ENCODE assay signal across 1 cellular context in genomic region chr3:50243552-50243895, GRCh38.
TF ChIP-seq lines count a peak whose summit lies in the region.

No MANE protein-coding gene starts in this region.

TF ChIP-seq in GM23338, 12 proteins besides CTCF, POLR2A, EP300 and RAD21:
- no peak for TF ChIP-seq STAT1 (IDR thresholded peaks at IDR 0.05; ENCODE audit: unreplicated experiment)
- no peak for TF ChIP-seq ZNF462 (CRISPR knock-in tag; IDR thresholded peaks at IDR 0.05)
- no peak for TF ChIP-seq ETS1 (IDR thresholded peaks at IDR 0.05)
- TF ChIP-seq NANOG (IDR thresholded peaks at IDR 0.05; ENCODE audit: borderline replicate concordance) = no peak
- no peak for TF ChIP-seq EZH2phosphoT487 (IDR thresholded peaks at IDR 0.05; ENCODE audit: unreplicated experiment)
TF ChIP-seq in GM23338: peak in this region for 0.
